In the genomic region with DNA sequence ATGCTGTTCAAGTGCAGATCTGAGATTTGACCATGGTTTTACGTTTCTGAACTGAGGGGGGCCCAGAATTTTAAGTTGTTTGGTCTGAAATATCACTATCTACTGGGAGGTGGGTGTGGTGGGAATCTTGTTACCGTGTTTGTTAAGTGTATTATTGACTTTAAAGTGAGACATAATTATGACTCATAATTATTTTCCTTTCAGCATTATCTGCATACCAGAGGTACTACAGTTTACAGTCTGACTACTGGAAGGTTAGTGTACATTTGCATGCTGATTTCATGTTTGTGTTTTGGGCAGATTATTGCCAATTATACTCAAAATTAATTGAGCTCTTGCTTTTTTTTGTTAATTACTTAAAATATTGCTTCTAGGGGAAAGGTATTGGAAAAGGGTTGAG, we compare ENCODE assay signal across 12 cellular contexts.
DNase-seq lines count a peak whose midpoint lies in the region; TF ChIP-seq lines count a peak whose summit lies in the region.
"Had no signal": no experiment of that assay in that cellular context is flagged by ENCODE, and none has a peak within 500 bp of the region (broad histone marks: within the 10 kb centered on the region; RNA-seq: fewer than 3 reads in every experiment).

No MANE protein-coding gene starts in this region.

- peak; percentile 17 for DNase-seq in AG08396 (ENCODE audit: low spot score)
- DNase-seq in HS-27A (ENCODE audit: low read depth), result peak; percentile 5
- DNase-seq in astrocyte of the spinal cord (ENCODE audit: low read depth, low spot score), result peak; percentile 32
- peak; percentile 1 for DNase-seq in kidney glomerular epithelial cell (lab: John Stamatoyannopoulos, UW)
- DNase-seq in NCI-H524 treated with DMSO at 0.1 percent for 48 hours (lab: John Stamatoyannopoulos, UW), result no peak
- no peak for DNase-seq in SK-N-DZ (ENCODE audit: low spot score)
- no peak for DNase-seq in caudate nucleus (lab: John Stamatoyannopoulos, UW)
- DNase-seq in H7, result no peak
- DNase-seq: GDM1; NCI-H187; stimulated activated naive CD4-positive, alpha-beta T cell had no signal

- TF ChIP-seq CTCF in astrocyte of the spinal cord (IDR thresholded peaks at IDR 0.05; ENCODE audit: low read depth, low read length), result no peak

- H3K4me3 ChIP-seq in astrocyte of the spinal cord (ENCODE audit: low read depth, low read length), result no peak overlapping the region
- H3K4me3 ChIP-seq in H7 (ENCODE audit: insufficient read depth, low read depth, low read length), result no peak overlapping the region
- H3K4me3 ChIP-seq: BLaER1 treated with 17β-estradiol and CSF1 and Interleukin-3, amounts not matched to agents 10 nM and 100 nM had no signal

- H3K36me3 ChIP-seq in H7 (replicated peaks; ENCODE audit: control insufficient read depth, insufficient read depth, low read length), result no peaks in the 10 kb centered on the region; the same call in 1 of the 2 replicates

- H3K27ac ChIP-seq in caudate nucleus (ENCODE audit: low read depth, low read length), result no peak overlapping the region
- H3K27ac ChIP-seq: BLaER1 treated with 17β-estradiol and CSF1 and Interleukin-3, amounts not matched to agents 10 nM and 100 nM had no signal

- in situ Hi-C loops in astrocyte of the spinal cord (cut with HindIII; ENCODE audit: low sequenced_read_pairs), result no loop called here

- no peaks in the 10 kb centered on the region for H3K27me3 ChIP-seq in H7 (ENCODE audit: control insufficient read depth, insufficient read depth, low read length)
- H3K27me3 ChIP-seq: BLaER1 treated with 17β-estradiol and CSF1 and Interleukin-3, amounts not matched to agents 10 nM and 100 nM had no signal

Comparison
In these comparisons a context has a peak if more than half of its experiments do, and no peak if none do; other contexts are left out.
1. DNase-seq: peak in AG08396 (single experiment), HS-27A (single experiment), astrocyte of the spinal cord (single experiment) and kidney glomerular epithelial cell (single experiment); none in NCI-H524 treated with DMSO at 0.1 percent for 48 hours (single experiment), SK-N-DZ (single experiment), caudate nucleus (0 of 61) and H7 (single experiment).